In genomic region chr7:44796034-44796503, GRCh38 we compare ENCODE assay signal across 1 cellular context.
A peak's percentile ranks its signal among the peaks of the same experiment; 100 is the strongest.
TF ChIP-seq lines count a peak whose summit lies in the region.

No MANE protein-coding gene starts in this region.

TF ChIP-seq in K562, 482 proteins besides CTCF, POLR2A, EP300 and RAD21 (continued from another document and continues in another):
- no peak for TF ChIP-seq ZNF398 (CRISPR knock-in tag; IDR thresholded peaks at IDR 0.05)
- 0 out of 2 replicates have a peak, but pooled peaks have one; percentile 17 for TF ChIP-seq ZNF24 (IDR thresholded peaks at IDR 0.05)
- TF ChIP-seq ZNF589 (CRISPR knock-in tag; IDR thresholded peaks at IDR 0.05; ENCODE audit: low read depth): 0 out of 2 replicates have a peak, but pooled peaks have one; percentile 18
- TF ChIP-seq TFAP4 (CRISPR knock-in tag; IDR thresholded peaks at IDR 0.05; ENCODE audit: borderline replicate concordance): peak; percentile 56; the same call in 1 of the 2 replicates
- peak; percentile 53 for TF ChIP-seq EGR1 (conservative IDR thresholded peaks at IDR 0.05)
- TF ChIP-seq RNF2 (IDR thresholded peaks at IDR 0.05): peak; percentile 35; the same call in 1 of the 2 replicates
- no peak for TF ChIP-seq ZNF717 (CRISPR knock-in tag; IDR thresholded peaks at IDR 0.05)
- no peak for TF ChIP-seq KLF10 (CRISPR knock-in tag; IDR thresholded peaks at IDR 0.05)
- TF ChIP-seq HDAC1 (IDR thresholded peaks at IDR 0.05): peak in 1 of 2 experiments; percentile 81; a peak in 2 of 4 replicates
- TF ChIP-seq NR1H2 (CRISPR knock-in tag; IDR thresholded peaks at IDR 0.05): 0 out of 2 replicates have a peak, but pooled peaks have one; percentile 17
- TF ChIP-seq NKRF (IDR thresholded peaks at IDR 0.05; ENCODE audit: borderline replicate concordance): 0 out of 2 replicates have a peak, but pooled peaks have one; percentile 22
- peak in 1 of 2 experiments; percentile 4; a peak in 3 of 4 replicates for TF ChIP-seq MNT (conservative IDR thresholded peaks at IDR 0.05)
- peak; percentile 67; the same call in 1 of the 2 replicates for TF ChIP-seq ZNF695 (CRISPR knock-in tag; IDR thresholded peaks at IDR 0.05)
- peak; percentile 17 to 62; a peak in 2 of 4 replicates for TF ChIP-seq MAZ (CRISPR knock-in tag; conservative IDR thresholded peaks at IDR 0.05 in 1 of 2, IDR thresholded peaks at IDR 0.05 in 1 of 2)
- peak; percentile 34; the same call in 1 of the 2 replicates for TF ChIP-seq HNRNPL (IDR thresholded peaks at IDR 0.05; ENCODE audit: low read depth, low read length)
- TF ChIP-seq HDAC2 (IDR thresholded peaks at IDR 0.05): peak; percentile 80
- TF ChIP-seq PHF8 (IDR thresholded peaks at IDR 0.05; ENCODE audit: borderline replicate concordance, low read length): peak; percentile 86; the same call in 1 of the 2 replicates
- TF ChIP-seq DACH1 (IDR thresholded peaks at IDR 0.05; ENCODE audit: partially characterized antibody): no peak
- peak; percentile 76 for TF ChIP-seq RBBP5 (IDR thresholded peaks at IDR 0.05; ENCODE audit: borderline replicate concordance, insufficient read depth, low read length, poor library complexity, severe bottlenecking)
- no peak for TF ChIP-seq HDAC3 (IDR thresholded peaks at IDR 0.05; ENCODE audit: borderline replicate concordance, partially characterized antibody)
- 0 out of 4 replicates have a peak, but pooled peaks of 1 of the 2 experiments have one; percentile 44 for TF ChIP-seq NONO (IDR thresholded peaks at IDR 0.05; ENCODE audit: low read depth in 2 of 2, low read length in 1 of 2)
- peak; percentile 50; the same call in 1 of the 2 replicates for TF ChIP-seq MAX (CRISPR knock-in tag; IDR thresholded peaks at IDR 0.05)
- 0 out of 2 replicates have a peak, but pooled peaks have one; percentile 43 for TF ChIP-seq ZBTB34 (CRISPR knock-in tag; IDR thresholded peaks at IDR 0.05)
- TF ChIP-seq CHD1 (IDR thresholded peaks at IDR 0.05; ENCODE audit: low read length): peak; percentile 67
- peak in 1 of 2 experiments; percentile 9; a peak in 1 of 3 replicates for TF ChIP-seq CBX3 (IDR thresholded peaks at IDR 0.05; ENCODE audit: borderline replicate concordance in 1 of 2, low read length in 2 of 2)
- no peak for TF ChIP-seq SPI1 (IDR thresholded peaks at IDR 0.05; ENCODE audit: borderline replicate concordance, low read depth, low read length)
- TF ChIP-seq THRA (IDR thresholded peaks at IDR 0.05): no peak
- peak; percentile 45; the same call in 1 of the 2 replicates for TF ChIP-seq CREM (IDR thresholded peaks at IDR 0.05; ENCODE audit: low read depth)
- TF ChIP-seq SRF (CRISPR knock-in tag; IDR thresholded peaks at IDR 0.05): no peak
- TF ChIP-seq ZBTB9 (CRISPR knock-in tag; IDR thresholded peaks at IDR 0.05): peak; percentile 62; the same call in 1 of the 2 replicates
- no peak for TF ChIP-seq ZNF511 (CRISPR knock-in tag; IDR thresholded peaks at IDR 0.05)
- TF ChIP-seq ZNF232 (CRISPR knock-in tag; IDR thresholded peaks at IDR 0.05): peak; percentile 70; the same call in 1 of the 2 replicates
- 0 out of 2 replicates have a peak, but pooled peaks have one; percentile 66 for TF ChIP-seq RHOXF2B (CRISPR knock-in tag; conservative IDR thresholded peaks at IDR 0.05)
- TF ChIP-seq MTA3 (IDR thresholded peaks at IDR 0.05; ENCODE audit: borderline replicate concordance): no peak
- TF ChIP-seq SOX6 (IDR thresholded peaks at IDR 0.05): 0 out of 2 replicates have a peak, but pooled peaks have one; percentile 33
- TF ChIP-seq ZNF644 (tag; IDR thresholded peaks at IDR 0.05; ENCODE audit: low read depth): 0 out of 2 replicates have a peak, but pooled peaks have one; percentile 63
- TF ChIP-seq ZNF764 (CRISPR knock-in tag; IDR thresholded peaks at IDR 0.05; ENCODE audit: low read depth): no peak
- peak; percentile 86 to 97 for TF ChIP-seq KDM1A (IDR thresholded peaks at IDR 0.05)
- peak; percentile 14; the same call in 1 of the 2 replicates for TF ChIP-seq FOXK1 (CRISPR knock-in tag; IDR thresholded peaks at IDR 0.05; ENCODE audit: borderline replicate concordance)
- TF ChIP-seq KDM2B (CRISPR knock-in tag; IDR thresholded peaks at IDR 0.05): no peak
- no peak for TF ChIP-seq FIP1L1 (IDR thresholded peaks at IDR 0.05; ENCODE audit: low read depth, low read length, poor library complexity, severe bottlenecking)
- TF ChIP-seq ZNF583 (CRISPR knock-in tag; IDR thresholded peaks at IDR 0.05): 0 out of 2 replicates have a peak, but pooled peaks have one; percentile 23
- no peak for TF ChIP-seq CREBBP (IDR thresholded peaks at IDR 0.05; ENCODE audit: low read depth, low read length)
- TF ChIP-seq SMAD4 (CRISPR knock-in tag; conservative IDR thresholded peaks at IDR 0.05): peak; percentile 51
- TF ChIP-seq CEBPG (CRISPR knock-in tag; IDR thresholded peaks at IDR 0.05): no peak
- 0 out of 4 replicates have a peak, but pooled peaks of 1 of the 2 experiments have one; percentile 21 for TF ChIP-seq CEBPG (tag; conservative IDR thresholded peaks at IDR 0.05 in 1 of 2, IDR thresholded peaks at IDR 0.05 in 1 of 2)
- peak; percentile 9; the same call in 1 of the 2 replicates for TF ChIP-seq RB1 (IDR thresholded peaks at IDR 0.05; ENCODE audit: low read depth)
- no peak for TF ChIP-seq ILK (tag; IDR thresholded peaks at IDR 0.05; ENCODE audit: borderline replicate concordance, low read depth)
- 0 out of 2 replicates have a peak, but pooled peaks have one; percentile 36 for TF ChIP-seq E2F5 (CRISPR knock-in tag; IDR thresholded peaks at IDR 0.05)
- TF ChIP-seq PHF20 (IDR thresholded peaks at IDR 0.05; ENCODE audit: partially characterized antibody): peak; percentile 72
- peak; percentile 94 for TF ChIP-seq ADNP (tag; IDR thresholded peaks at IDR 0.05)
- no peak for TF ChIP-seq POLR3A (IDR thresholded peaks at IDR 0.05; ENCODE audit: borderline replicate concordance, extremely low read depth, insufficient read depth, insufficient read length)
- no peak for TF ChIP-seq HMG20A (CRISPR knock-in tag; conservative IDR thresholded peaks at IDR 0.05)
- peak; percentile 28; the same call in 1 of the 2 replicates for TF ChIP-seq ZNF449 (CRISPR knock-in tag; IDR thresholded peaks at IDR 0.05)
- TF ChIP-seq GATAD2A (IDR thresholded peaks at IDR 0.05): 0 out of 2 replicates have a peak, but pooled peaks have one; percentile 24
- no peak for TF ChIP-seq JUND (IDR thresholded peaks at IDR 0.05; ENCODE audit: borderline replicate concordance, low read depth, low read length)
- no peak for TF ChIP-seq JUND (tag; IDR thresholded peaks at IDR 0.05; ENCODE audit: borderline replicate concordance, low read depth, low read length)
- no peak for TF ChIP-seq KLF13 (tag; IDR thresholded peaks at IDR 0.05; ENCODE audit: borderline replicate concordance, low read depth)
